Comparison of ENCODE assay signal across 37 cellular contexts in genomic region chr10:68269562-68269961, GRCh38. TPM values are rescaled to one million over a fixed set of nuclear protein-coding genes. Genes with fewer than 3 reads are reported as not detected.
"Had no signal": no experiment of that assay in that cellular context is flagged by ENCODE, and none has a peak within 500 bp of the region (broad histone marks: within the 10 kb centered on the region; RNA-seq: fewer than 3 reads in every experiment).

No MANE protein-coding gene starts in this region.

- H3K4me3 ChIP-seq: MG63 had no signal

- DNase-seq: MG63, MM.1S, MV-4-11, NCI-H1048, NCI-H1092, NCI-H1092 treated with DMSO at 0.1 percent for 48 hours, NCI-H1105, NCI-H1105 treated with DMSO at 0.1 percent for 48 hours, NCI-H1417, NCI-H1417 treated with DMSO at 0.1 percent for 48 hours, NCI-H1436, NCI-H1436 treated with DMSO at 0.1 percent for 48 hours, NCI-H146, NCI-H1694, NCI-H1694 treated with DMSO at 0.1 percent for 48 hours, NCI-H187, NCI-H187 treated with DMSO at 0.1 percent for 48 hours, NCI-H1930, NCI-H2029, NCI-H2029 treated with DMSO at 0.1 percent for 48 hours, NCI-H2081, NCI-H2081 treated with DMSO at 0.1 percent for 48 hours, NCI-H2107, NCI-H2171, NCI-H2171 treated with DMSO at 0.1 percent for 48 hours, NCI-H2227 treated with DMSO at 0.1 percent for 48 hours, NCI-H226, NCI-H345, NCI-H446, NCI-H446 treated with DMSO at 0.1 percent for 48 hours, NCI-H510A, NCI-H510A treated with DMSO at 0.1 percent for 48 hours, NCI-H524, NCI-H524 treated with DMSO at 0.1 percent for 48 hours, NCI-H526 had no signal

- H3K9me3 ChIP-seq: MG63 had no signal

- H3K27me3 ChIP-seq: MG63 had no signal

- H3K36me3 ChIP-seq: MG63 had no signal

RNA-seq across cellular contexts. Expression of gene ATOH7, which starts 37.6 kb away (rescaled TPM):
- total RNA-seq: M059J, MCF 10A had no signal
